11 cellular contexts compared by ENCODE assay signal in the genomic region with DNA sequence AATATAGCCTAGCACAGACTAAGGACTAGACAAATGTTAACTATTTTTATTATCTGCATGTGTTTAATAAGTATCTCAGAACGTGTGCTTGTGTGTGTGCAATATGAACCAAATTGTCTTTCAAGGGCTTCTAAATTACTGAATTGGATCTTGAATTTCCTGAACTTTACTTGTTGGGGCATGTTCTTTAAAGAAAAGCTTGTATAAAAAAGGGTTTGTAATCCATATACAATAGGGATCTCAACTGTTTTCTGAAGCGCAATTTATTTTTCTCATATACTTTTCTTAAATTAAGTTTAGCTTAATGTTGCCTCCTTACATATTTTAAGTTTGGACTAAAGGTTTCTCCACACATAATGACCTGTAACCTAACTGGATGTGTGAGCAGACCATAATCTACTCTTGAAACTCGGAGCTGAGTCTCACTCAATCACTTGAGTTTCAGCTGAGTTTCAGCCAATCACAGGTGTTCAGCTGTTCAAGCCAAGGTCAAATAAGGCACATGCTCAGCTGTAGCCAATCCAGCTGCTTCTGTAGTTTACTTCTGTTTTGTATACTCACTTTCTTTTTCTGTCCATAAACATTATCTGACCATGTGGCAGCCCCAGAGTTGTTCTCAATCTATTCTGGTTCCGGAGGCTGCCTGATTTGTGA.
DNase-seq lines count a peak whose midpoint lies in the region; ATAC-seq and TF ChIP-seq lines count a peak whose summit lies in the region.
"Had no signal": no experiment of that assay in that cellular context is flagged by ENCODE, and none has a peak within 500 bp of the region (broad histone marks: within the 10 kb centered on the region; RNA-seq: fewer than 3 reads in every experiment).

No MANE protein-coding gene starts in this region.

- H3K36me3 Mint-ChIP-seq in mesothelial cell of epicardium, result no peaks in the 10 kb centered on the region
- H3K36me3 Mint-ChIP-seq: CD8-positive, alpha-beta T cell had no signal

- no peak for TF ChIP-seq POLR2A in esophagus muscularis mucosa (IDR thresholded peaks at IDR 0.05; ENCODE audit: low read depth)

- no peaks in the 10 kb centered on the region for H3K27me3 Mint-ChIP-seq in mesothelial cell of epicardium (ENCODE audit: low read depth)

- no peak for TF ChIP-seq CTCF in RWPE1 (conservative IDR thresholded peaks at IDR 0.05; ENCODE audit: low read depth)
- TF ChIP-seq CTCF in esophagus muscularis mucosa (IDR thresholded peaks at IDR 0.05), result no peak
- TF ChIP-seq CTCF in lower lobe of right lung (IDR thresholded peaks at IDR 0.05), result no peak
- no peak for TF ChIP-seq CTCF in mesothelial cell of epicardium (IDR thresholded peaks at IDR 0.05; ENCODE audit: unreplicated experiment)

- no peak for TF ChIP-seq EP300 in esophagus muscularis mucosa (IDR thresholded peaks at IDR 0.05)

- peaks cover 1% of the 10 kb centered on the region for H3K4me1 Mint-ChIP-seq in mesothelial cell of epicardium

- intact Hi-C loops in esophagus muscularis mucosa (cut with DNase I), result no loop called here
- intact Hi-C loops in lower lobe of right lung (cut with DNase I), result no loop called here

- peak; percentile 76 for ATAC-seq in HG03045 (IDR thresholded peaks at IDR 0.05; ENCODE audit: unreplicated experiment)
- no peak for ATAC-seq in lower lobe of right lung
- ATAC-seq: CD8-positive, alpha-beta T cell; left colon had no signal

- DNase-seq in GM19238 (ENCODE audit: insufficient read length, low spot score), result peak; percentile 44
- peak; percentile 33 for DNase-seq in RWPE1 (ENCODE audit: low spot score)
- no peak for DNase-seq in esophagus muscularis mucosa (ENCODE audit: extremely low spot score)
- no peak for DNase-seq in lower lobe of right lung
- DNase-seq in effector CD8-positive, alpha-beta T cell (lab: John Stamatoyannopoulos, UW), result no peak
- DNase-seq in mesothelial cell of epicardium (ENCODE audit: low spot score in 2 of 2, unreplicated experiment in 2 of 2), result no peak
- DNase-seq: CD8-positive, alpha-beta T cell; left colon had no signal

- H3K9ac ChIP-seq in BLaER1, result peak overlapping the region; percentile 55; the same call in 1 of the 2 replicates

- H3K27me3 ChIP-seq in BLaER1 (no peaks in the 10 kb centered on the region), esophagus muscularis mucosa (no peaks in the 10 kb centered on the region), lower lobe of right lung (ENCODE audit: low read depth) (no peaks in the 10 kb centered on the region)
- H3K27me3 ChIP-seq: cardiac muscle cell had no signal

- peak overlapping the region; percentile 28; the same call in 1 of the 2 replicates for H3K4me3 ChIP-seq in BLaER1
- no peak overlapping the region for H3K4me3 ChIP-seq in esophagus muscularis mucosa
- H3K4me3 ChIP-seq in lower lobe of right lung, result no peak overlapping the region
- H3K4me3 ChIP-seq: cardiac muscle cell had no signal

- POLR2A ChIA-PET in RWPE1 (lab: Yijun Ruan, JAX; ENCODE audit: low non-redundant PET), result no interaction called here

- H3K4me2 ChIP-seq in BLaER1, result peak overlapping the region; percentile 88

- H3K9me3 Mint-ChIP-seq in mesothelial cell of epicardium, result no peaks in the 10 kb centered on the region
- H3K9me3 Mint-ChIP-seq: CD8-positive, alpha-beta T cell had no signal

- H3K4me3 Mint-ChIP-seq in mesothelial cell of epicardium, result no peak overlapping the region

- CTCF ChIA-PET in RWPE1 (lab: Yijun Ruan, JAX), result no interaction called here

- WGBS in esophagus muscularis mucosa, result 77% methylated on average over 4 of the region's 4 CpGs

- H3K36me3 ChIP-seq in BLaER1, result no peaks in the 10 kb centered on the region
- H3K36me3 ChIP-seq in esophagus muscularis mucosa, result no peaks in the 10 kb centered on the region
- no peaks in the 10 kb centered on the region for H3K36me3 ChIP-seq in lower lobe of right lung
- H3K36me3 ChIP-seq: cardiac muscle cell had no signal

- H3K9me3 ChIP-seq in BLaER1 (no peaks in the 10 kb centered on the region), esophagus muscularis mucosa (no peaks in the 10 kb centered on the region), lower lobe of right lung (no peaks in the 10 kb centered on the region)

- H3K27ac ChIP-seq in BLaER1, result peak overlapping the region; percentile 66
- no peak overlapping the region for H3K27ac ChIP-seq in RWPE1
- H3K27ac ChIP-seq in esophagus muscularis mucosa (replicated peaks in 1 of 4), result no peak overlapping the region
- no peak overlapping the region for H3K27ac ChIP-seq in lower lobe of right lung

- no peak overlapping the region for H3K27ac Mint-ChIP-seq in mesothelial cell of epicardium

- H4K20me1 ChIP-seq in BLaER1, result no peaks in the 10 kb centered on the region

- H3K4me1 ChIP-seq in BLaER1, result peaks cover 32% of the 10 kb centered on the region
- no peaks in the 10 kb centered on the region for H3K4me1 ChIP-seq in esophagus muscularis mucosa
- H3K4me1 ChIP-seq in lower lobe of right lung, result no peaks in the 10 kb centered on the region

Comparison
In these comparisons a context has a peak if more than half of its experiments do, and no peak if none do; other contexts are left out.
1. DNase-seq: peak in GM19238 (single experiment) and RWPE1 (single experiment); none in esophagus muscularis mucosa (single experiment), lower lobe of right lung (single experiment), effector CD8-positive, alpha-beta T cell (single experiment) and mesothelial cell of epicardium (0 of 2).